1 cellular context compared by ENCODE assay signal in genomic region chr1:210366767-210367166, GRCh38.
TF ChIP-seq lines count a peak whose summit lies in the region.

No MANE protein-coding gene starts in this region.

TF ChIP-seq in HepG2, 621 proteins besides CTCF, POLR2A, EP300 and RAD21 (continued from another document and continues in another):
- TF ChIP-seq DRAP1 (CRISPR knock-in tag; IDR thresholded peaks at IDR 0.05) (peak; percentile 41; the same call in 1 of the 2 replicates), CREB1 (IDR thresholded peaks at IDR 0.05) (no peak), CREB1 (CRISPR knock-in tag; IDR thresholded peaks at IDR 0.05) (peak; percentile 49), AKNA (CRISPR knock-in tag; IDR thresholded peaks at IDR 0.05; ENCODE audit: borderline replicate concordance) (no peak), KLF11 (CRISPR knock-in tag; IDR thresholded peaks at IDR 0.05) (no peak), PBX3 (CRISPR knock-in tag; IDR thresholded peaks at IDR 0.05; ENCODE audit: borderline replicate concordance) (no peak), SP5 (CRISPR knock-in tag; IDR thresholded peaks at IDR 0.05; ENCODE audit: borderline replicate concordance, low read depth) (no peak), MEIS2 (CRISPR knock-in tag; IDR thresholded peaks at IDR 0.05) (peak; percentile 38; the same call in 1 of the 2 replicates), SRSF9 (IDR thresholded peaks at IDR 0.05; ENCODE audit: borderline replicate concordance, insufficient read depth, low read depth, low read length, poor library complexity, severe bottlenecking) (no peak), ZNF589 (CRISPR knock-in tag; conservative IDR thresholded peaks at IDR 0.05) (no peak), TBP (CRISPR knock-in tag; IDR thresholded peaks at IDR 0.05) (no peak), KDM4B (CRISPR knock-in tag; IDR thresholded peaks at IDR 0.05) (no peak), GPBP1L1 (CRISPR knock-in tag; IDR thresholded peaks at IDR 0.05) (no peak), SMARCC2 (IDR thresholded peaks at IDR 0.05) (no peak), NR2F6 (IDR thresholded peaks at IDR 0.05) (no peak), NR2F6 (CRISPR knock-in tag; IDR thresholded peaks at IDR 0.05) (peak; percentile 40; the same call in 1 of the 2 replicates), ZNF383 (CRISPR knock-in tag; IDR thresholded peaks at IDR 0.05; ENCODE audit: borderline replicate concordance) (no peak), ZNF350 (CRISPR knock-in tag; IDR thresholded peaks at IDR 0.05; ENCODE audit: borderline replicate concordance, low read depth) (no peak), BRD4 (CRISPR knock-in tag; IDR thresholded peaks at IDR 0.05) (no peak), PHF20 (CRISPR knock-in tag; IDR thresholded peaks at IDR 0.05) (no peak), SNAPC4 (CRISPR knock-in tag; IDR thresholded peaks at IDR 0.05) (peak; percentile 67; the same call in 1 of the 2 replicates), SKI (IDR thresholded peaks at IDR 0.05; ENCODE audit: partially characterized antibody) (peak; percentile 58), SPEN (CRISPR knock-in tag; IDR thresholded peaks at IDR 0.05; ENCODE audit: low read depth) (no peak), KAT8 (CRISPR knock-in tag; IDR thresholded peaks at IDR 0.05) (peak; percentile 23; the same call in 1 of the 2 replicates), ZMYM3 (CRISPR knock-in tag; IDR thresholded peaks at IDR 0.05) (no peak; the same call in 1 of the 2 replicates), ZNF577 (CRISPR knock-in tag; IDR thresholded peaks at IDR 0.05; ENCODE audit: borderline replicate concordance, low read depth) (no peak), BCLAF1 (IDR thresholded peaks at IDR 0.05) (no peak), PTBP1 (IDR thresholded peaks at IDR 0.05; ENCODE audit: low read depth, low read length, poor library complexity, severe bottlenecking) (no peak), ZNF382 (CRISPR knock-in tag; IDR thresholded peaks at IDR 0.05; ENCODE audit: borderline replicate concordance) (no peak), GMEB1 (CRISPR knock-in tag; IDR thresholded peaks at IDR 0.05; ENCODE audit: borderline replicate concordance) (no peak), ZFYVE20 (CRISPR knock-in tag; IDR thresholded peaks at IDR 0.05; ENCODE audit: borderline replicate concordance, low read depth) (no peak), SMYD3 (CRISPR knock-in tag; IDR thresholded peaks at IDR 0.05) (no peak), ZNF205 (CRISPR knock-in tag; IDR thresholded peaks at IDR 0.05) (no peak), STAT6 (CRISPR knock-in tag; IDR thresholded peaks at IDR 0.05; ENCODE audit: borderline replicate concordance) (no peak), NFYB (CRISPR knock-in tag; IDR thresholded peaks at IDR 0.05) (no peak), ZNF672 (CRISPR knock-in tag; IDR thresholded peaks at IDR 0.05) (no peak), SP2 (CRISPR knock-in tag; IDR thresholded peaks at IDR 0.05) (no peak), ZNF296 (CRISPR knock-in tag; conservative IDR thresholded peaks at IDR 0.05) (no peak), EED (CRISPR knock-in tag; IDR thresholded peaks at IDR 0.05) (no peak), ZNF614 (CRISPR knock-in tag; IDR thresholded peaks at IDR 0.05; ENCODE audit: borderline replicate concordance) (no peak), RARG (CRISPR knock-in tag; IDR thresholded peaks at IDR 0.05; ENCODE audit: low read depth) (no peak), TAF1 (CRISPR knock-in tag; IDR thresholded peaks at IDR 0.05) (no peak), MIER2 (CRISPR knock-in tag; IDR thresholded peaks at IDR 0.05) (no peak), RNF2 (conservative IDR thresholded peaks at IDR 0.05; ENCODE audit: low read depth) (no peak), JUNB (CRISPR knock-in tag; IDR thresholded peaks at IDR 0.05; ENCODE audit: borderline replicate concordance) (no peak), ZNF781 (CRISPR knock-in tag; IDR thresholded peaks at IDR 0.05; ENCODE audit: borderline replicate concordance, not compliant biosample characterization) (no peak)
